Comparison of ENCODE assay signal across 8 cellular contexts in the genomic region with DNA sequence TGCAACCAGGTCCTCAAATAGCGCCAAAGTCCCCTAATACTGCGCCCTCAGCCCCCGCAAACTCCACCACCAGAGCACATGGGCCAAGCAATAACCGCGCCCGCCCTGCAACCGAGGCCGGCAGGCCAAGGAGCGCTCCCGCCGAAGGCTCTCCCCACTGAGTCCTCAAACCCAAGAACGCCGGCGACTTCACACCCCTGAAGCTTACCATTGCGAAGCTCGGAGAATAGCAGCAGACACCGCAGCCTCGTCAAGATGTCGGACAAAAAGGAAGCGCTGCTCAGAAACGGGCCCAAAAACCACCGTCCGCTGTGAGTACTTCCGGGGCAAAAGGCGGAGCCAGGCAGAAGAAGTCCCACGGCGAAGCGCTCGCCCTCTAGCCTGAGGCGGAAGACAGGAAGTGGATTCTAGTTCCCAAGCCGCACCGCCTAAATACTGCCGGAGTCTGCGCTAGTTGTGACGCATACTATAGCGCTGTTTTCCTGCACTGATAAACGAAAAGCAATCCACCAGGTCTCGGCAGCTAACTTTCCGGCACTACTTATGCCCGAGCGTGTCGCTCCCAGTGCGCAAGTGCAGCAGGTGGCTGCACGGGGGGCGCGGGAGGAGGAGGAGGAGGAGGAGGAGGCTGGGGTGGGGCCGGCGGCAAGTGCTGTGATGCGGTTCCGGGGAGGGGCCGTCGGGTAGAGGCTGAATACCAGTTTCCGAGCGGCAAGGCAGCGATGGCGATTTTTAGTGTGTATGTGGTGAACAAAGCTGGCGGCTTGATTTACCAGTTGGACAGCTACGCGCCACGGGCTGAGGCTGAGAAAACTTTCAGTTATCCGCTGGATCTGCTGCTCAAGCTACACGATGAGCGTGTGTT. TPM values are rescaled to one million over a fixed set of nuclear protein-coding genes. Genes with fewer than 3 reads are reported as not detected.
DNase-seq lines count a peak whose midpoint lies in the region; ATAC-seq and TF ChIP-seq lines count a peak whose summit lies in the region.

A gene (minus strand): TSS at position 270 of the 865 bp plus-strand sequence. CDS start 59 bp downstream, at position 211.
A gene with protein sequence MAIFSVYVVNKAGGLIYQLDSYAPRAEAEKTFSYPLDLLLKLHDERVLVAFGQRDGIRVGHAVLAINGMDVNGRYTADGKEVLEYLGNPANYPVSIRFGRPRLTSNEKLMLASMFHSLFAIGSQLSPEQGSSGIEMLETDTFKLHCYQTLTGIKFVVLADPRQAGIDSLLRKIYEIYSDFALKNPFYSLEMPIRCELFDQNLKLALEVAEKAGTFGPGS (plus strand): TSS at position 693 of the 865 bp plus-strand sequence. CDS start 30 bp downstream, at position 723.

- TF ChIP-seq CTCF in PC-9 (conservative IDR thresholded peaks at IDR 0.05): no peak

- H3K4me2 ChIP-seq in PC-9: peak within 1 kb of the TSS; percentile 97

- H3K79me2 ChIP-seq in PC-9 (ENCODE audit: low read depth): peaks cover 74% of the 10 kb centered on the region

- H3K4me3 ChIP-seq in Jurkat, Clone E6-1 (ENCODE audit: low read length): peak within 1 kb of the TSS; percentile 79
- peak within 1 kb of the TSS; percentile 98 for H3K4me3 ChIP-seq in PC-9
- peak within 1 kb of the TSS; percentile 98 for H3K4me3 ChIP-seq in mucosa of rectum (ENCODE audit: low read length in 2 of 2)

- peak; percentile 88 for ATAC-seq in GM21619 (IDR thresholded peaks at IDR 0.05; ENCODE audit: unreplicated experiment)

- H3K27me3 ChIP-seq in PC-9 (ENCODE audit: insufficient read depth, low read depth) (no peaks in the 10 kb centered on the region), mucosa of rectum (ENCODE audit: control insufficient read depth in 2 of 2, insufficient read depth in 2 of 2, low read length in 2 of 2) (no peaks in the 10 kb centered on the region)

- peak within 1 kb of the TSS; percentile 82 for H2AFZ ChIP-seq in PC-9

- H4K20me1 ChIP-seq in PC-9 (ENCODE audit: insufficient read depth): peaks cover 35% of the 10 kb centered on the region

- peak; percentile 96 for TF ChIP-seq POLR2A in erythroblast (IDR thresholded peaks at IDR 0.05; ENCODE audit: low read length)

- CTCF ChIA-PET in PC-9 (lab: Charles Lee): no interaction called here

- H3K36me3 ChIP-seq in PC-9 (ENCODE audit: low read depth): peaks cover 55% of the 10 kb centered on the region
- peaks cover 26 to 50% of the 10 kb centered on the region in 2 donors for H3K36me3 ChIP-seq in mucosa of rectum (ENCODE audit: control insufficient read depth in 2 of 2, insufficient read depth in 2 of 2, low read length in 2 of 2)

- DNase-seq in DMS153 (lab: John Stamatoyannopoulos, UW): peak; percentile 91
- DNase-seq in Jurkat, Clone E6-1 (ENCODE audit: low read depth, low spot score): peak; percentile 97
- peak; percentile 89 to 96 for DNase-seq in PC-9
- peak; percentile 94 for DNase-seq in activated T-cell treated with anti-CD3 and anti-CD28 coated beads, Interleukin-2, amount 50 U/mL, for 1 hour
- peak; percentile 97 for DNase-seq in erythroblast (lab: John Stamatoyannopoulos, UW)
- peak; percentile 95 for DNase-seq in stimulated activated CD8-positive, alpha-beta memory T cell treated with anti-CD3 and anti-CD28 coated beads, Interleukin-4, amount 100 ng/mL, for 48 hours

- H3K27ac ChIP-seq in PC-9: peak within 1 kb of the TSS; percentile 78
- peak within 1 kb of the TSS; percentile 99 for H3K27ac ChIP-seq in mucosa of rectum (ENCODE audit: low read depth in 2 of 2, low read length in 2 of 2)

- intact Hi-C loops in PC-9 (cut with micrococcal nuclease; ENCODE audit: unreplicated experiment): loop anchor here (2.0 to 5.0 kb wide), 3 partner anchors 90 to 304 kb away; no protein-coding TSS in a partner anchor

- POLR2A ChIA-PET in PC-9 (lab: Charles Lee; ENCODE audit: unreplicated experiment): interaction anchor here (0.7 to 1.2 kb wide), 5 partner anchors 20 to 396 kb away, joined by 3 to 14 read pairs (median 7); no protein-coding TSS in a partner anchor

- no peaks in the 10 kb centered on the region for H3K9me3 ChIP-seq in PC-9 (ENCODE audit: insufficient read depth, low read depth)
- no peaks in the 10 kb centered on the region for H3K9me3 ChIP-seq in mucosa of rectum (ENCODE audit: control insufficient read depth in 2 of 2, low read length in 2 of 2)

- H3F3A ChIP-seq in PC-9 (ENCODE audit: insufficient read depth, low read depth): peaks cover 68% of the 10 kb centered on the region

- peaks cover 36% of the 10 kb centered on the region for H3K4me1 ChIP-seq in PC-9 (replicated peaks; ENCODE audit: insufficient read depth)
- peaks cover 29 to 32% of the 10 kb centered on the region in 2 donors for H3K4me1 ChIP-seq in mucosa of rectum (ENCODE audit: control insufficient read depth in 2 of 2, insufficient read depth in 2 of 2, low read length in 2 of 2)

- no peaks in the 10 kb centered on the region for H3K9me2 ChIP-seq in PC-9 (ENCODE audit: insufficient read depth)

- BruUV-seq in PC-9 (replicated peaks; lab: Mats Ljungman, UMichigan): no TSS peak

- H3K9ac ChIP-seq in mucosa of rectum (ENCODE audit: low read depth in 1 of 2, low read length in 2 of 2): peak within 1 kb of the TSS; percentile 94 to 98

RNA-seq across cellular contexts. Expression of the first gene that starts in this region (rescaled TPM):
- 3,780 TPM for polyA plus RNA-seq in Jurkat, Clone E6-1 (2012; ENCODE audit: insufficient read depth, insufficient read length)
- 954 and 984 TPM in 2 replicates for total RNA-seq in PC-9 (2021)

RNA-seq across cellular contexts. Expression of the second gene that starts in this region (rescaled TPM):
- 120 TPM for polyA plus RNA-seq in Jurkat, Clone E6-1 (2012; ENCODE audit: insufficient read depth, insufficient read length)
- 49.2 and 51.4 TPM in 2 replicates for total RNA-seq in PC-9 (2021)

Comparison
In these comparisons a context has a peak if more than half of its experiments do, and no peak if none do; other contexts are left out.
1. Peak in every context shown above with its lines: DNase-seq, ATAC-seq, H3K4me3 ChIP-seq and H3K27ac ChIP-seq.